17 cellular contexts compared by ENCODE assay signal in the genomic region with DNA sequence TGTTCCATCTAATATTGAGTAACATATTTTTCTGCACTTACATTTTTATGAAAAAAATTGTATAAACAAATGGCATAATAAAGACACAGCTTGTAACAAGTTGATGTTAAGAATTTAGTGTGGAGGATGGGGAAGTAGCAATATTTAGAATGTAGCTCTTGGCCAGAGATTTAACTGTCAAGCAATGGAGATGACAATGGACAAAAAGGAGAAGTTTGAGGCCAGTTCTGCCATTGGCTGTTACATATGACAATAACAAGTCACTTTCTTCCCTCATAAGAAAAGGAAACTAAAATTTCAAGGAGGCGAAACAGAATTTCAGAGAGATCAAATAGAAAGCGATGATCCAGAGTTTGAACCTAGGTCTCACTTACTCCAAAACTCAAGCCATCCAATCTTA.
"Had no signal": no experiment of that assay in that cellular context is flagged by ENCODE, and none has a peak within 500 bp of the region (broad histone marks: within the 10 kb centered on the region; RNA-seq: fewer than 3 reads in every experiment).

No MANE protein-coding gene starts in this region.

- H3K36me3 ChIP-seq: gastrocnemius medialis, heart left ventricle, left lung, thyroid gland, uterus had no signal

- H3K27me3 ChIP-seq: gastrocnemius medialis, heart left ventricle, left lung, thyroid gland, uterus had no signal

- H3K9me3 ChIP-seq: gastrocnemius medialis, left lung, mucosa of descending colon, thyroid gland, uterus had no signal

- H3K4me1 ChIP-seq: gastrocnemius medialis, thyroid gland, uterus had no signal

- H3K4me3 ChIP-seq: gastrocnemius medialis, heart left ventricle, left lung, mucosa of descending colon, thyroid gland, uterus had no signal

- H3K27ac ChIP-seq: gastrocnemius medialis, thyroid gland, uterus had no signal

- ATAC-seq: activated naive CD8-positive, alpha-beta T cell treated with anti-CD3 and anti-CD28 coated beads, Interleukin-2, amount 50 U/mL, for 24 hours; gastrocnemius medialis; heart left ventricle; left lung; mucosa of descending colon; natural killer cell; stimulated activated effector memory CD8-positive, alpha-beta T cell treated with anti-CD3 and anti-CD28 coated beads, Interleukin-12 subunit alpha, Interleukin-12 subunit beta, amount 100 ng/mL, for 72 hours had no signal

- DNase-seq: activated CD4-positive, alpha-beta T cell treated with anti-CD3 and anti-CD28 coated beads, Interleukin-2, amount 50 U/mL, for 48 hours; activated CD4-positive, CD25-positive, alpha-beta regulatory T cell treated with anti-CD3 and anti-CD28 coated beads, Interleukin-2, amount 50 U/mL, for 72 hours; activated naive CD4-positive, alpha-beta T cell treated with anti-CD3 and anti-CD28 coated beads for 36 hours; activated naive CD8-positive, alpha-beta T cell treated with anti-CD3 and anti-CD28 coated beads, Interleukin-2, amount 50 U/mL, for 24 hours; aorta; cerebellar nuclear complex; effector memory CD4-positive, alpha-beta T cell; gastrocnemius medialis; heart left ventricle; left lung; mucosa of descending colon; natural killer cell; posterior cingulate gyrus; retina; thyroid gland; uterus had no signal
